18 cellular contexts compared by ENCODE assay signal in the genomic region with DNA sequence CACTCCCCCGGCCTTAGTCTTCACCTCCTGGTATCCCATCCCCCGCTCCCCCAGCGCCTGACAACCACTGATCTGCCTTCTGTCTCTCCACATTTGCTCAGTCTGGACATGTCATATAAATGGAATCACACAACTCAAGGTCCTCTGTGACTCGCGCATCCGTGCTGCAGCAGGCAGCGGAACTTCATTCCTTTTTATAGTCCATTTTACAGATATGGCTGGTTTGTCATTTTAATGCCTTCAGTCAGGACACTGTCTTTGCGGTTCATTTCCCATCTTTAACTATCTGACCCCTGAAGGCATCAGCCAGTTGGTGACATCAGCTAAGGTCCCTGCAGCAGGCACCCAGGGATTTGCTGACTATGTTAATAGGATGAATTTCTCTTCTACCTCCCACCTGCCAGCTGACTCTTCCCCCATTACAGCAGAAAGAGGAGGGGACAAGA.
DNase-seq lines count a peak whose midpoint lies in the region; TF ChIP-seq lines count a peak whose summit lies in the region.
"Had no signal": no experiment of that assay in that cellular context is flagged by ENCODE, and none has a peak within 500 bp of the region (broad histone marks: within the 10 kb centered on the region; RNA-seq: fewer than 3 reads in every experiment).

No MANE protein-coding gene starts in this region.

- no peaks in the 10 kb centered on the region; the same call in 1 of the 2 replicates for H3F3A ChIP-seq in GM23248 (ENCODE audit: insufficient read depth)
- H3F3A ChIP-seq in SK-N-SH (replicated peaks; ENCODE audit: insufficient read depth) = peaks cover 20% of the 10 kb centered on the region

- H3K36me3 ChIP-seq in GM23248 (ENCODE audit: low read depth) (peaks cover 12% of the 10 kb centered on the region; the same call in 1 of the 2 replicates), SK-N-SH (replicated peaks in 1 of 2; ENCODE audit: control insufficient read depth in 1 of 2, insufficient read depth in 2 of 2, low read length in 1 of 2) (peaks cover 36 to 50% of the 10 kb centered on the region in 2 experiments), esophagus squamous epithelium (peaks cover 19 to 100% (median 41%) of the 10 kb centered on the region in 3 donors)
- H3K36me3 ChIP-seq: ovary had no signal

- no peak for TF ChIP-seq RAD21 in SK-N-SH (IDR thresholded peaks at IDR 0.05; ENCODE audit: low read length)

- CTCF ChIA-PET in SK-N-SH (lab: Yijun Ruan, JAX) = interaction anchor here (1.0 to 2.4 kb wide), 4 partner anchors 25 to 153 kb away, joined by 3 to 8 read pairs (median 4); no protein-coding TSS in a partner anchor

- TF ChIP-seq CTCF in SK-N-SH (IDR thresholded peaks at IDR 0.05) (no peak), esophagus squamous epithelium (IDR thresholded peaks at IDR 0.05) (no peak)

- H3K4me3 ChIP-seq in GM23248 (no peak overlapping the region), SK-N-SH (ENCODE audit: low read depth in 2 of 2, low read length in 1 of 2) (no peak overlapping the region), esophagus squamous epithelium (no peak overlapping the region)
- H3K4me3 ChIP-seq: BLaER1 treated with 17β-estradiol and CSF1 and Interleukin-3, amounts not matched to agents 10 nM and 100 nM; ovary; upper lobe of left lung had no signal

- H3K4me1 ChIP-seq in GM23248 (ENCODE audit: insufficient read depth) (peaks cover 9% of the 10 kb centered on the region; the same call in 1 of the 2 replicates), SK-N-SH (ENCODE audit: control insufficient read depth in 1 of 2, insufficient read depth in 2 of 2, low read depth in 1 of 2, low read length in 1 of 2) (peaks cover 8 to 16% of the 10 kb centered on the region in 2 experiments; a peak in 3 of 4 replicates), esophagus squamous epithelium (no peaks in the 10 kb centered on the region)
- H3K4me1 ChIP-seq: upper lobe of left lung had no signal

- no peaks in the 10 kb centered on the region for H3K9me2 ChIP-seq in GM23248 (ENCODE audit: insufficient read depth)
- H3K9me2 ChIP-seq in SK-N-SH = no peaks in the 10 kb centered on the region

- H4K20me1 ChIP-seq in GM23248 (ENCODE audit: insufficient read depth) = no peaks in the 10 kb centered on the region
- no peaks in the 10 kb centered on the region for H4K20me1 ChIP-seq in SK-N-SH (ENCODE audit: insufficient read depth)

- no peak for TF ChIP-seq EP300 in SK-N-SH (IDR thresholded peaks at IDR 0.05; ENCODE audit: borderline replicate concordance in 1 of 2, low read depth in 1 of 2, low read length in 1 of 2)

- H3K79me2 ChIP-seq in GM23248 (ENCODE audit: insufficient read depth) (0 out of 2 replicates have a peak, but pooled peaks cover under 1% of the 10 kb centered on the region), SK-N-SH (ENCODE audit: insufficient read depth) (peaks cover 5% of the 10 kb centered on the region; the same call in 1 of the 2 replicates)

- no peak overlapping the region for H3K27ac ChIP-seq in GM23248
- H3K27ac ChIP-seq in SK-N-SH (ENCODE audit: low read depth in 2 of 2, low read length in 1 of 2) = peak overlapping the region; percentile 60 to 75
- H3K27ac ChIP-seq in esophagus squamous epithelium = no peak overlapping the region
- H3K27ac ChIP-seq: ovary, upper lobe of left lung had no signal

- POLR2A ChIA-PET in SK-N-SH (lab: Yijun Ruan, JAX) = no interaction called here

- H3K4me2 ChIP-seq in GM23248 (ENCODE audit: unreplicated experiment) (no peak overlapping the region), SK-N-SH (peak overlapping the region; percentile 49; the same call in 1 of the 2 replicates)
- H3K4me2 ChIP-seq: BLaER1 treated with 17β-estradiol and CSF1 and Interleukin-3, amounts not matched to agents 10 nM and 100 nM had no signal

- H3K9me3 ChIP-seq in GM23248 (ENCODE audit: low read depth) (no peaks in the 10 kb centered on the region), SK-N-SH (no peaks in the 10 kb centered on the region), esophagus squamous epithelium (no peaks in the 10 kb centered on the region)
- H3K9me3 ChIP-seq: BLaER1 treated with 17β-estradiol and CSF1 and Interleukin-3, amounts not matched to agents 10 nM and 100 nM; ovary; upper lobe of left lung had no signal

- H2AFZ ChIP-seq in GM23248 (no peak overlapping the region), SK-N-SH (ENCODE audit: low read depth) (no peak overlapping the region)

- H3K9ac ChIP-seq in GM23248 = no peak overlapping the region
- no peak overlapping the region for H3K9ac ChIP-seq in SK-N-SH
- H3K9ac ChIP-seq: BLaER1 treated with 17β-estradiol and CSF1 and Interleukin-3, amounts not matched to agents 10 nM and 100 nM had no signal

- WGBS in GM23248 (ENCODE audit: low coverage in 1 of 2, low lambda C conversion rate in 2 of 2, missing lambda C conversion rate in 2 of 2), 2 experiments = 97 to 98% methylated on average over 8 of the region's 8 CpGs
- 81% methylated on average over 8 of the region's 8 CpGs for WGBS in SK-N-SH (ENCODE audit: low lambda C conversion rate)
- 90 to 92% methylated on average over 8 of the region's 8 CpGs for WGBS in esophagus squamous epithelium, 2 donors

- in situ Hi-C loops in GM23248 (cut with MboI) = no loop called here

- peak; percentile 19 for DNase-seq in GM23248
- DNase-seq in SK-N-SH = no peak
- DNase-seq in cerebellum (ENCODE audit: low spot score) = peak; percentile 36
- peak; percentile 58 for DNase-seq in retina
- no peak for DNase-seq in stimulated activated CD4-positive, alpha-beta T cell treated with anti-CD3 and anti-CD28 coated beads, Interleukin-4, amount 100 ng/mL, for 1 hour
- no peak for DNase-seq in NCI-H2196 treated with DMSO at 0.1 percent for 48 hours (lab: John Stamatoyannopoulos, UW; ENCODE audit: unreplicated experiment)
- no peak for DNase-seq in esophagus squamous epithelium (lab: John Stamatoyannopoulos, UW)
- DNase-seq in COLO668 (lab: John Stamatoyannopoulos, UW; ENCODE audit: unreplicated experiment) = no peak
- DNase-seq: activated CD8-positive, alpha-beta memory T cell treated with anti-CD3 and anti-CD28 coated beads, Interleukin-2, amount 10 ng/mL, durations not matched to agents 7 days and 5 days; activated effector memory CD4-positive, alpha-beta T cell treated with anti-CD3 and anti-CD28 coated beads, Interleukin-2, amount 50 U/mL, for 16 hours; DMS79 treated with DMSO at 0.1 percent for 48 hours; hypothalamus; KG1; ovary; stimulated activated CD4-positive, alpha-beta T cell treated with anti-CD3 and anti-CD28 coated beads, Interleukin-4, amount 100 ng/mL, for 4 hours; T-helper 2 cell; upper lobe of left lung had no signal

- no peaks in the 10 kb centered on the region for H3K27me3 ChIP-seq in GM23248 (replicated peaks; ENCODE audit: insufficient read depth)
- H3K27me3 ChIP-seq in SK-N-SH (ENCODE audit: insufficient read depth) = no peaks in the 10 kb centered on the region
- no peaks in the 10 kb centered on the region for H3K27me3 ChIP-seq in esophagus squamous epithelium
- H3K27me3 ChIP-seq: BLaER1 treated with 17β-estradiol and CSF1 and Interleukin-3, amounts not matched to agents 10 nM and 100 nM; ovary; upper lobe of left lung had no signal

- intact Hi-C loops in esophagus squamous epithelium (cut with DNase I) = no loop called here

- no peak for TF ChIP-seq POLR2A in esophagus squamous epithelium (IDR thresholded peaks at IDR 0.05)

TF ChIP-seq in SK-N-SH, 30 proteins besides CTCF, POLR2A, EP300 and RAD21:
- TF ChIP-seq TCF12 (IDR thresholded peaks at IDR 0.05) (peak; percentile 37; the same call in 1 of the 2 replicates), FOSL2 (IDR thresholded peaks at IDR 0.05; ENCODE audit: borderline replicate concordance, low read depth) (no peak)
- TF ChIP-seq, protein P1, sequence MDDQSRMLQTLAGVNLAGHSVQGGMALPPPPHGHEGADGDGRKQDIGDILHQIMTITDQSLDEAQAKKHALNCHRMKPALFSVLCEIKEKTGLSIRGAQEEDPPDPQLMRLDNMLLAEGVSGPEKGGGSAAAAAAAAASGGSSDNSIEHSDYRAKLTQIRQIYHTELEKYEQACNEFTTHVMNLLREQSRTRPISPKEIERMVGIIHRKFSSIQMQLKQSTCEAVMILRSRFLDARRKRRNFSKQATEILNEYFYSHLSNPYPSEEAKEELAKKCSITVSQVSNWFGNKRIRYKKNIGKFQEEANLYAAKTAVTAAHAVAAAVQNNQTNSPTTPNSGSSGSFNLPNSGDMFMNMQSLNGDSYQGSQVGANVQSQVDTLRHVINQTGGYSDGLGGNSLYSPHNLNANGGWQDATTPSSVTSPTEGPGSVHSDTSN (IDR thresholded peaks at IDR 0.05) = peak; percentile 41
TF ChIP-seq in SK-N-SH: peak in this region for 2.

Comparison
In these comparisons a context has a peak if more than half of its experiments do, and no peak if none do; other contexts are left out.
1. DNase-seq: peak in GM23248 (single experiment), cerebellum (single experiment) and retina (single experiment); none in SK-N-SH (single experiment), stimulated activated CD4-positive, alpha-beta T cell treated with anti-CD3 and anti-CD28 coated beads, Interleukin-4, amount 100 ng/mL, for 1 hour (single experiment), NCI-H2196 treated with DMSO at 0.1 percent for 48 hours (single experiment), esophagus squamous epithelium (single experiment) and COLO668 (single experiment).
2. H3K27ac ChIP-seq: peak in SK-N-SH (2 of 2); none in GM23248 (single experiment) and esophagus squamous epithelium (0 of 4).